Comparison of ENCODE assay signal across 12 cellular contexts in the genomic region with DNA sequence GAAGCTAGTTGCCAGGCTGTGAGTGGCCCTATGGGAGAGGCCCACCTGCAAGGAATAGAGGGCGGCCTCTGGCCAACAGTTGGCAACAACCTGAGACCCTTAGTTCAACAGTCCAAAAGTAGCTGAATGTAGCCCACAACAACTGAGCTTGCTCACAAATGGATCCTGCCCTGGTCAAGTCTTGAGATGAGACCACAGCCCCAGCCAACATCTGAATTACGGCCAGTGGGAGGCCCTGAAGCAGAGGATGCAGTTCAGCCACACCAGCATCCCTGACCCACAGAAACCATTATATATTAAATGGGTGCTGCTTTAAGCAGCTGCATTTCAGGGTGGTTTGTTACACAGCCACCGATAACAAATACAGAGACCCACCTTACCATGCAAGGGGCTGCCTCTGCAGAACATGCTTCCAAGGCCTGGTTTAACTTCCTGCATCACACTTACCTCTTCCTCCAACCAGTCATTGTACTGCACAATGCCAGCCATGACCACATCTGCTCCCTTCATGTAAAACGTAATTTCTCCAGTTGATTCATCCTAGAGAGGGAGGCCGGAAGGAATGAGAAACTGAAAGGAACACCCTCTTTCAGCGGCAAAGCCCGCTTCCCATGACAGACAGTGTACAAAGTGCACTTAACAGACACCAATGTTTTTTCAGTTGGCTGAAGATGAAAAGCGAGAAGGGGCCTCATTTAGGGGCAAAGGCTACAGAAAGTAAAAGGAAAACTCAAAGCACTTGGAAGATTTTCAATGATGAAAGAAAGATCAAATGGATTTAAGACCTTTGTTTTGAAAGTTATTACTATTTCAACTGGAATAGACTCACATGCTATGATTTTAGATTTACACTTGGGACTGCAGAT.
A peak's percentile ranks its signal among the peaks of the same experiment; 100 is the strongest.
DNase-seq lines count a peak whose midpoint lies in the region; ATAC-seq and TF ChIP-seq lines count a peak whose summit lies in the region.
"Had no signal": no experiment of that assay in that cellular context is flagged by ENCODE, and none has a peak within 500 bp of the region (broad histone marks: within the 10 kb centered on the region; RNA-seq: fewer than 3 reads in every experiment).

No MANE protein-coding gene starts in this region.

- no peaks in the 10 kb centered on the region for H3K27me3 Mint-ChIP-seq in natural killer cell treated with Interleukin-12 subunit alpha and Interleukin-12 subunit beta and Interleukin-15 and Interleukin-18, amount 100 ng/mL, for 72 hours
- H3K27me3 Mint-ChIP-seq in natural killer cell (ENCODE audit: low read depth in 2 of 2) (no peaks in the 10 kb centered on the region), type B pancreatic cell (no peaks in the 10 kb centered on the region), T-helper 17 cell (peaks cover 62% of the 10 kb centered on the region)
- peaks cover 7% of the 10 kb centered on the region for H3K27me3 Mint-ChIP-seq in activated CD4-positive, alpha-beta memory T cell treated with anti-CD3 and anti-CD28 coated beads, Interleukin-2, amount 10 ng/mL, durations not matched to agents 7 days and 5 days

- H3K4me1 Mint-ChIP-seq in natural killer cell treated with Interleukin-12 subunit alpha and Interleukin-12 subunit beta and Interleukin-15 and Interleukin-18, amount 100 ng/mL, for 72 hours (ENCODE audit: low read depth in 2 of 2): peaks cover 41 to 44% of the 10 kb centered on the region in 2 donors
- H3K4me1 Mint-ChIP-seq in natural killer cell (peaks cover 19 to 29% of the 10 kb centered on the region in 2 donors), type B pancreatic cell (ENCODE audit: unreplicated experiment) (peaks cover 29% of the 10 kb centered on the region), T-helper 17 cell (peaks cover 17% of the 10 kb centered on the region)
- H3K4me1 Mint-ChIP-seq in activated CD4-positive, alpha-beta memory T cell treated with anti-CD3 and anti-CD28 coated beads, Interleukin-2, amount 10 ng/mL, durations not matched to agents 7 days and 5 days: peaks cover 58% of the 10 kb centered on the region

- CTCF ChIA-PET in activated CD4-positive, alpha-beta memory T cell treated with anti-CD3 and anti-CD28 coated beads, Interleukin-2, amount 10 ng/mL, durations not matched to agents 7 days and 5 days (lab: Charles Lee): no interaction called here

- peak overlapping the region; percentile 56 for H3K4me3 Mint-ChIP-seq in natural killer cell treated with Interleukin-12 subunit alpha and Interleukin-12 subunit beta and Interleukin-15 and Interleukin-18, amount 100 ng/mL, for 72 hours
- H3K4me3 Mint-ChIP-seq in natural killer cell: no peak overlapping the region
- peak overlapping the region; percentile 1 for H3K4me3 Mint-ChIP-seq in activated CD4-positive, alpha-beta memory T cell treated with anti-CD3 and anti-CD28 coated beads, Interleukin-2, amount 10 ng/mL, durations not matched to agents 7 days and 5 days
- H3K4me3 Mint-ChIP-seq in type B pancreatic cell: no peak overlapping the region
- H3K4me3 Mint-ChIP-seq in T-helper 17 cell: no peak overlapping the region

- H3K36me3 Mint-ChIP-seq in natural killer cell treated with Interleukin-12 subunit alpha and Interleukin-12 subunit beta and Interleukin-15 and Interleukin-18, amount 100 ng/mL, for 72 hours: no peaks in the 10 kb centered on the region
- H3K36me3 Mint-ChIP-seq in natural killer cell (peaks cover 7% of the 10 kb centered on the region), type B pancreatic cell (peaks cover 24% of the 10 kb centered on the region), T-helper 17 cell (ENCODE audit: low read depth) (no peaks in the 10 kb centered on the region)
- H3K36me3 Mint-ChIP-seq in activated CD4-positive, alpha-beta memory T cell treated with anti-CD3 and anti-CD28 coated beads, Interleukin-2, amount 10 ng/mL, durations not matched to agents 7 days and 5 days (ENCODE audit: low read depth): no peaks in the 10 kb centered on the region

- intact Hi-C loops in natural killer cell (cut with micrococcal nuclease): loop anchor here (10.0 kb wide), 1 partner anchor 404 kb away; no protein-coding TSS in a partner anchor

- TF ChIP-seq CTCF in natural killer cell (IDR thresholded peaks at IDR 0.05) (no peak), type B pancreatic cell (conservative IDR thresholded peaks at IDR 0.05) (no peak)

- ATAC-seq in natural killer cell treated with Interleukin-12 subunit alpha and Interleukin-12 subunit beta and Interleukin-15 and Interleukin-18, amount 100 ng/mL, for 72 hours: peak in 1 of 2 donors; percentile 76
- ATAC-seq in natural killer cell (no peak), HG02870 (IDR thresholded peaks at IDR 0.05; ENCODE audit: unreplicated experiment) (no peak), T-helper 17 cell (no peak)
- ATAC-seq: left lung had no signal

- POLR2A ChIA-PET in activated CD4-positive, alpha-beta memory T cell treated with anti-CD3 and anti-CD28 coated beads, Interleukin-2, amount 10 ng/mL, durations not matched to agents 7 days and 5 days (lab: Charles Lee): interaction anchor here (0.9 kb wide), 1 partner anchor 9 kb away, joined by 3 read pairs; no protein-coding TSS in a partner anchor

- no peak for DNase-seq in natural killer cell treated with Interleukin-12 subunit alpha and Interleukin-12 subunit beta and Interleukin-15 and Interleukin-18, amount 100 ng/mL, for 72 hours (ENCODE audit: low spot score)
- DNase-seq in natural killer cell: no peak
- peak; percentile 33 for DNase-seq in activated CD4-positive, alpha-beta memory T cell treated with anti-CD3 and anti-CD28 coated beads, Interleukin-2, amount 10 ng/mL, durations not matched to agents 7 days and 5 days
- DNase-seq in glomerular visceral epithelial cell (ENCODE audit: extremely low spot score): peak; percentile 35
- DNase-seq in type B pancreatic cell (ENCODE audit: extremely low spot score, unreplicated experiment): no peak
- no peak for DNase-seq in cerebellar cortex (ENCODE audit: low spot score)
- no peak for DNase-seq in T-helper 17 cell
- DNase-seq: cerebellar nuclear complex, left lung, NCI-H1694 treated with DMSO at 0.1 percent for 48 hours, thyroid gland had no signal

- H3K27ac Mint-ChIP-seq in natural killer cell treated with Interleukin-12 subunit alpha and Interleukin-12 subunit beta and Interleukin-15 and Interleukin-18, amount 100 ng/mL, for 72 hours: peak overlapping the region; percentile 30 to 39
- no peak overlapping the region for H3K27ac Mint-ChIP-seq in natural killer cell
- H3K27ac Mint-ChIP-seq in activated CD4-positive, alpha-beta memory T cell treated with anti-CD3 and anti-CD28 coated beads, Interleukin-2, amount 10 ng/mL, durations not matched to agents 7 days and 5 days: peak overlapping the region; percentile 40
- H3K27ac Mint-ChIP-seq in type B pancreatic cell: peak overlapping the region; percentile 32
- no peak overlapping the region for H3K27ac Mint-ChIP-seq in T-helper 17 cell

- no peaks in the 10 kb centered on the region for H3K9me3 Mint-ChIP-seq in natural killer cell treated with Interleukin-12 subunit alpha and Interleukin-12 subunit beta and Interleukin-15 and Interleukin-18, amount 100 ng/mL, for 72 hours
- H3K9me3 Mint-ChIP-seq in natural killer cell (no peaks in the 10 kb centered on the region), type B pancreatic cell (no peaks in the 10 kb centered on the region)
- H3K9me3 Mint-ChIP-seq in activated CD4-positive, alpha-beta memory T cell treated with anti-CD3 and anti-CD28 coated beads, Interleukin-2, amount 10 ng/mL, durations not matched to agents 7 days and 5 days: no peaks in the 10 kb centered on the region

- no peaks in the 10 kb centered on the region for H3K9me3 ChIP-seq in T-helper 17 cell (ENCODE audit: control insufficient read depth, low read length, poor library complexity, severe bottlenecking)
- H3K9me3 ChIP-seq: left lung, thyroid gland had no signal

Comparison
In these comparisons a context has a peak if more than half of its experiments do, and no peak if none do; other contexts are left out.
1. H3K27ac Mint-ChIP-seq: peak in natural killer cell treated with Interleukin-12 subunit alpha and Interleukin-12 subunit beta and Interleukin-15 and Interleukin-18, amount 100 ng/mL, for 72 hours (2 of 2), activated CD4-positive, alpha-beta memory T cell treated with anti-CD3 and anti-CD28 coated beads, Interleukin-2, amount 10 ng/mL, durations not matched to agents 7 days and 5 days (single experiment) and type B pancreatic cell (single experiment); none in natural killer cell (0 of 2) and T-helper 17 cell (single experiment).
2. H3K4me3 Mint-ChIP-seq: peak in natural killer cell treated with Interleukin-12 subunit alpha and Interleukin-12 subunit beta and Interleukin-15 and Interleukin-18, amount 100 ng/mL, for 72 hours (single experiment) and activated CD4-positive, alpha-beta memory T cell treated with anti-CD3 and anti-CD28 coated beads, Interleukin-2, amount 10 ng/mL, durations not matched to agents 7 days and 5 days (single experiment); none in natural killer cell (single experiment), type B pancreatic cell (single experiment) and T-helper 17 cell (single experiment).
3. DNase-seq: peak in activated CD4-positive, alpha-beta memory T cell treated with anti-CD3 and anti-CD28 coated beads, Interleukin-2, amount 10 ng/mL, durations not matched to agents 7 days and 5 days (single experiment) and glomerular visceral epithelial cell (single experiment); none in natural killer cell treated with Interleukin-12 subunit alpha and Interleukin-12 subunit beta and Interleukin-15 and Interleukin-18, amount 100 ng/mL, for 72 hours (single experiment), natural killer cell (single experiment), type B pancreatic cell (single experiment), cerebellar cortex (single experiment) and T-helper 17 cell (0 of 3).